17 cellular contexts compared by ENCODE assay signal in genomic region chr10:13815766-13816165, GRCh38.
A peak's percentile ranks its signal among the peaks of the same experiment; 100 is the strongest.
DNase-seq lines count a peak whose midpoint lies in the region; ATAC-seq, FAIRE-seq and TF ChIP-seq lines count a peak whose summit lies in the region.
"Had no signal": no experiment of that assay in that cellular context is flagged by ENCODE, and none has a peak within 500 bp of the region (broad histone marks: within the 10 kb centered on the region; RNA-seq: fewer than 3 reads in every experiment).

No MANE protein-coding gene starts in this region.

- H3K9me3 ChIP-seq in thoracic aorta, result no peaks in the 10 kb centered on the region

- H3K4me3 ChIP-seq in fibroblast of mammary gland (ENCODE audit: control insufficient read depth, low read depth, low read length) (no peak overlapping the region), thoracic aorta (no peak overlapping the region)

- TF ChIP-seq CTCF in VCaP (conservative IDR thresholded peaks at IDR 0.05) (no peak), fibroblast of mammary gland (conservative IDR thresholded peaks at IDR 0.05; ENCODE audit: control insufficient read depth, insufficient read depth, low read depth, low read length) (no peak), thoracic aorta (IDR thresholded peaks at IDR 0.05) (no peak)

- peaks cover 3 to 36% of the 10 kb centered on the region in 2 donors for H3K4me1 ChIP-seq in thoracic aorta (ENCODE audit: control insufficient read depth in 1 of 2, low read depth in 2 of 2)

- H3K27me3 ChIP-seq in thoracic aorta (replicated peaks; ENCODE audit: insufficient read depth), result no peaks in the 10 kb centered on the region

- DNase-seq in H54 (ENCODE audit: insufficient read length, low spot score) (peak; percentile 46), fibroblast of mammary gland (ENCODE audit: low read depth) (peak; percentile 59), thoracic aorta (ENCODE audit: low spot score) (no peak), CD1c-positive myeloid dendritic cell (ENCODE audit: extremely low spot score) (no peak), NCI-H526 (lab: John Stamatoyannopoulos, UW) (no peak), inferior parietal cortex (ENCODE audit: extremely low spot score) (no peak)
- DNase-seq: activated naive CD4-positive, alpha-beta T cell treated with anti-CD3 and anti-CD28 coated beads, Interleukin-2, amount 10 ng/mL, durations not matched to agents 7 days and 5 days; CD8-positive, alpha-beta T cell; GOT3; naive B cell; NCI-H2107; stimulated activated CD4-positive, alpha-beta T cell treated with anti-CD3 and anti-CD28 coated beads, Interleukin-2, amount 100 ng/mL, for 24 hours had no signal

- H3K27ac ChIP-seq in VCaP (peak overlapping the region; percentile 75), thoracic aorta (peak overlapping the region in 1 of 2 donors; percentile 2)

- no peaks in the 10 kb centered on the region for H3K36me3 ChIP-seq in thoracic aorta

- ATAC-seq in thoracic aorta (ENCODE audit: insufficient number of reproducible peaks, low FRiP score, low read depth), result peak; percentile 61
- ATAC-seq: CD8-positive, alpha-beta T cell had no signal

- TF ChIP-seq POLR2A in H54 (IDR thresholded peaks at IDR 0.05; ENCODE audit: low read depth, low read length), result no peak

- no peak for FAIRE-seq in H54 (lab: Jason Lieb, UNC)
- FAIRE-seq: colon, frontal cortex, GM18507, islet of Langerhans had no signal

Comparison
In these comparisons a context has a peak if more than half of its experiments do, and no peak if none do; other contexts are left out.
1. DNase-seq: peak in H54 (single experiment) and fibroblast of mammary gland (single experiment); none in thoracic aorta (single experiment), CD1c-positive myeloid dendritic cell (single experiment), NCI-H526 (0 of 2) and inferior parietal cortex (single experiment).